In the genomic region with DNA sequence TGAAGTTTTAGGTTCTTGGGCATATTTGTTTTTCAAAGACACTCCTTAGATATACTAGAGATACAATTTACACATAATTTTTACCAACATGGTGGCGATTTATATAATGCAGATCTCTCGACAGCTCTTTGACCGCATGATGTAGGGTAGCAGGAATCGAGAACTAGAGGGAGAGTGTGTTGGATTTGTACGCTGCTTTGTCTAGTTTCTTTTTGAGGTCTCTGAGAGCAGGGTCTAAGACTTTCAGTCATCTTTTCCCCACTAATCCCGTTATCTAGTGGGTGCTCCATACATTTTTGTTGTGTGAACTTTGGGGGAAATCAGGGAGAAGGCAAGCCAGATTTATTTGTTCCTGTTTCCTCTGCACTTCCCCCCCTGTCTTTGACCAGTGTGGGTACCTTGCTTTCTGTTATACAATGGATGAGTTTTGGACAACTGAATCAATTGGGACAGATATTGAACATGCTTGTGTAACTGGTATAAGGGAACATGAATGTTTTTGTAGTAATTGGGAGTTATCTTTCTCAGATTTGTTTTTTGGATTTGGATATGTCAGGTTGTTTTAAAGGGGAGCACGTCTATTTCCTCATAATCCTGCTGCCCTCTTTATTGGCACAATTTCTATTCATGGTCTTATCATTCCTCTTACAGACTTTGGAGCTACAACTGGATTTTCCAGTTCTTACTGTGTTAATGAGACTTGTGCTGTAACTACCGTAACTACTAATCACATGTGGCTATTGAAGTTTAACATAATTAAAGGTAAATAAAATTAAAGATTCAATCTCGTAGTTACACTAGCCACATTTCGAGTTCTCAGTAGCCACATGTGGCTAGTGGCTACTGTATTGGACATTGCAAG, we compare ENCODE assay signal across 8 cellular contexts. TPM values are rescaled to one million over a fixed set of nuclear protein-coding genes. Genes with fewer than 3 reads are reported as not detected.
DNase-seq lines count a peak whose midpoint lies in the region; ATAC-seq and TF ChIP-seq lines count a peak whose summit lies in the region.

No MANE protein-coding gene starts in this region.

- peak overlapping the region; percentile 99 for H3K4me3 Mint-ChIP-seq in T-helper 17 cell

- H3K36me3 ChIP-seq in skeletal muscle satellite cell (ENCODE audit: insufficient read depth, low read length), result no peaks in the 10 kb centered on the region

- H3K4me1 Mint-ChIP-seq in T-helper 17 cell, result peaks cover 44% of the 10 kb centered on the region

- H3K4me2 ChIP-seq in skeletal muscle satellite cell (ENCODE audit: low read length), result peak overlapping the region; percentile 88

- intact Hi-C loops in posterior vena cava (cut with DNase I), result loop anchor here in 1 of 2 donors (10.0 kb wide), 1 partner anchor 227 kb away; no protein-coding TSS in a partner anchor

- H3K27me3 Mint-ChIP-seq in T-helper 17 cell, result no peaks in the 10 kb centered on the region

- H3K36me3 Mint-ChIP-seq in T-helper 17 cell (ENCODE audit: low read depth), result no peaks in the 10 kb centered on the region

- H3K9me3 ChIP-seq in T-helper 17 cell (ENCODE audit: control insufficient read depth, low read length, poor library complexity, severe bottlenecking) (no peaks in the 10 kb centered on the region), skeletal muscle satellite cell (replicated peaks; ENCODE audit: low read length) (no peaks in the 10 kb centered on the region)

- peak; percentile 23 for ATAC-seq in GM21447 (IDR thresholded peaks at IDR 0.05; ENCODE audit: unreplicated experiment)
- ATAC-seq in T-helper 17 cell, result no peak
- no peak for ATAC-seq in HG03196 (IDR thresholded peaks at IDR 0.05; ENCODE audit: unreplicated experiment)

- peak overlapping the region; percentile 96 for H3K27ac Mint-ChIP-seq in T-helper 17 cell

- H3K4me1 ChIP-seq in skeletal muscle satellite cell (ENCODE audit: control insufficient read depth, insufficient read depth, low read length), result peaks cover 39% of the 10 kb centered on the region

- DNase-seq in AG08395 (ENCODE audit: low spot score) (peak; percentile 3), T-helper 17 cell (no peak), fibroblast of villous mesenchyme (ENCODE audit: low read depth) (no peak), iPS-NIHi11 (ENCODE audit: low spot score) (no peak), posterior vena cava (ENCODE audit: low spot score) (no peak)

- no peak for TF ChIP-seq CTCF in fibroblast of villous mesenchyme (IDR thresholded peaks at IDR 0.05; ENCODE audit: insufficient read depth, low read depth, low read length)

- peak overlapping the region; percentile 97 for H3K9ac ChIP-seq in skeletal muscle satellite cell (ENCODE audit: low read depth, low read length)

- peak overlapping the region; percentile 77 for H3K4me3 ChIP-seq in fibroblast of villous mesenchyme (ENCODE audit: low read depth, low read length)
- peak overlapping the region; percentile 98 for H3K4me3 ChIP-seq in skeletal muscle satellite cell (ENCODE audit: low read length)

- H3K27me3 ChIP-seq in skeletal muscle satellite cell (ENCODE audit: control insufficient read depth, insufficient read depth, low read length), result no peaks in the 10 kb centered on the region

RNA-seq across cellular contexts. Expression of gene FDX1, which starts 1.7 kb away (rescaled TPM):
- total RNA-seq in T-helper 17 cell, result 10 to 100 TPM; 12.0 to 12.1 TPM
- 7.1 and 8.2 TPM in 2 replicates for total RNA-seq in fibroblast of villous mesenchyme
- 14.9 and 22.8 TPM in 2 replicates for total RNA-seq in skeletal muscle satellite cell (2012; rRNA removed)
- 10 to 100 TPM in 1 of 2 donors, 1 to 10 TPM in 1; 9.7 to 12.4 TPM for total RNA-seq in posterior vena cava
